4 cellular contexts compared by ENCODE assay signal in genomic region chr1:89218941-89219340, GRCh38.
TF ChIP-seq lines count a peak whose summit lies in the region.

No MANE protein-coding gene starts in this region.

TF ChIP-seq in A549, 52 proteins besides CTCF, POLR2A, EP300 and RAD21:
- peak; percentile 65 for TF ChIP-seq MAFK (IDR thresholded peaks at IDR 0.05; ENCODE audit: partially characterized antibody)

TF ChIP-seq in IMR-90, 13 proteins besides CTCF, POLR2A, EP300 and RAD21:
- peak; percentile 64 for TF ChIP-seq MAFK (IDR thresholded peaks at IDR 0.05; ENCODE audit: low read depth, low read length)

TF ChIP-seq in K562, 482 proteins besides CTCF, POLR2A, EP300 and RAD21:
- TF ChIP-seq MAFK (IDR thresholded peaks at IDR 0.05; ENCODE audit: low read length) (0 out of 2 replicates have a peak, but pooled peaks have one; percentile 26), C11orf30 (IDR thresholded peaks at IDR 0.05; ENCODE audit: low read depth) (peak; percentile 67), ZNF316 (IDR thresholded peaks at IDR 0.05) (peak; percentile 83), MAFG (tag; conservative IDR thresholded peaks at IDR 0.05) (peak; percentile 77)

TF ChIP-seq in HepG2, 621 proteins besides CTCF, POLR2A, EP300 and RAD21:
- peak; percentile 18 to 74; a peak in 2 of 4 replicates for TF ChIP-seq MAFK (conservative IDR thresholded peaks at IDR 0.05 in 1 of 2, IDR thresholded peaks at IDR 0.05 in 1 of 2; ENCODE audit: low read length in 2 of 2)
- TF ChIP-seq MAFF (IDR thresholded peaks at IDR 0.05; ENCODE audit: low read depth, low read length), result peak; percentile 68
TF ChIP-seq in HepG2: peak in this region for 2; not testable (repeated sequence) for 619.
